In the genomic region with DNA sequence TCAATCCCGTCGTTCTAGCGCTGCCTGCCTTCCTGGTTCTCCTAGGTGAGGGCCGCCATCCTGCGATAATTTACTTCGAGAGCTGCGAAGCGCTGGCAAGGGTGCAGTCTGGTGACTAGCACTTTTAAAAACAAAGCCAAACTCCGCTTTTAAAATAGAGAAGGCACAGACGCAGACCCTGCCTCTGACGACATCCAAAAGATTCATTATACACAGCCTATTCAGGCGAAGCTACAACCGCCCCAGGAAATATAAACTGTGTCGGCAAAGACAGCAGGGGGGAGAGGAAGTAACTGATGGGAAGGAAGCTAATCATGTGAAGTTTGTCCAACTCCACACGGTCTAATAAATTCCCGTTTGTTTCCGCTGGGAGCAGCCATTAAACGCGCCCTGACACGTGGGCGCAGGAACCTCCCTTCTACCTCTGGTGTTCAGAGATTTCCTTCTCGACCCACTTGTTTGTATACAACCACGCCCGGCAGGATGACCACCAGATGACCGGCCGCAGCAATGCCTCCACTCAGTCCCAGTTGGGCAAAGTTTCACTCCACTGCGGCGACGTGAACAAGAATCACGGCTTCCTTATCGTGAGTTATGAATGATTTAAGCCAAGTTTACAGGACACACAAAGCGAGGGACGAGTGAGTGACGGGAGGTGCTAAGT, we compare ENCODE assay signal across 8 cellular contexts. TPM values are rescaled to one million over a fixed set of nuclear protein-coding genes. Genes with fewer than 3 reads are reported as not detected.
DNase-seq lines count a peak whose midpoint lies in the region; ATAC-seq, FAIRE-seq and TF ChIP-seq lines count a peak whose summit lies in the region.

No MANE protein-coding gene starts in this region.

- ATAC-seq in SK-N-SH treated with all-trans-retinoic acid at 6 μM for 48 hours: peak; percentile 69

- H3K9me3 ChIP-seq in CD8-positive, alpha-beta memory T cell (ENCODE audit: low read length): no peaks in the 10 kb centered on the region

- POLR2A ChIA-PET in CD8-positive, alpha-beta memory T cell (lab: Charles Lee): no interaction called here

- no peaks in the 10 kb centered on the region for H3K9me3 Mint-ChIP-seq in CD8-positive, alpha-beta memory T cell

- H3K4me1 Mint-ChIP-seq in CD8-positive, alpha-beta memory T cell: peaks cover 10 to 24% (median 13%) of the 10 kb centered on the region in 3 donors

- H3K4me1 ChIP-seq in CD8-positive, alpha-beta memory T cell (ENCODE audit: insufficient read depth, low read length): peaks cover 11% of the 10 kb centered on the region
- H3K4me1 ChIP-seq in mesendoderm (ENCODE audit: control insufficient read depth, low read depth, low read length): no peaks in the 10 kb centered on the region

- H3K79me2 ChIP-seq in mesendoderm (ENCODE audit: control insufficient read depth, insufficient read depth, low read length): no peaks in the 10 kb centered on the region

- H3K18ac ChIP-seq in mesendoderm (ENCODE audit: low read length): no peak overlapping the region

- no peaks in the 10 kb centered on the region for H3K36me3 Mint-ChIP-seq in CD8-positive, alpha-beta memory T cell

- H3K23ac ChIP-seq in mesendoderm (ENCODE audit: low read length): no peak overlapping the region

- H4K5ac ChIP-seq in mesendoderm (ENCODE audit: low read length): no peak overlapping the region

- no peak overlapping the region for H2AK5ac ChIP-seq in mesendoderm (ENCODE audit: low read length)

- H3K9ac ChIP-seq in mesendoderm (ENCODE audit: low read length): peak overlapping the region; percentile 72

- H3K27me3 Mint-ChIP-seq in CD8-positive, alpha-beta memory T cell: peaks cover 36 to 67% of the 10 kb centered on the region in 2 donors

- peak overlapping the region; percentile 49 to 80 (median 73) for H3K4me3 Mint-ChIP-seq in CD8-positive, alpha-beta memory T cell

- peaks cover 33% of the 10 kb centered on the region for H3K27me3 ChIP-seq in CD8-positive, alpha-beta memory T cell (ENCODE audit: insufficient read depth, low read length, poor library complexity, severe bottlenecking)
- H3K27me3 ChIP-seq in mesendoderm (ENCODE audit: insufficient read depth, low read length, poor library complexity): no peaks in the 10 kb centered on the region

- peak overlapping the region; percentile 52 for H3K4me3 ChIP-seq in CD8-positive, alpha-beta memory T cell (ENCODE audit: low read length)
- peak overlapping the region; percentile 74 for H3K4me3 ChIP-seq in mesendoderm (ENCODE audit: low read length)

- CTCF ChIA-PET in CD8-positive, alpha-beta memory T cell (lab: Charles Lee): no interaction called here

- no peak overlapping the region for H2BK120ac ChIP-seq in mesendoderm (ENCODE audit: low read depth, low read length)

- no peak for DNase-seq in CD8-positive, alpha-beta memory T cell
- DNase-seq in HS-5 (ENCODE audit: low read depth) (peak; percentile 64), epidermal melanocyte (ENCODE audit: insufficient read length, low spot score) (peak; percentile 64), mesendoderm (peak; percentile 48), urothelium cell line (ENCODE audit: low spot score) (peak; percentile 62), KG1 (lab: John Stamatoyannopoulos, UW) (no peak)
- DNase-seq in activated CD4-positive, alpha-beta T cell treated with anti-CD3 and anti-CD28 coated beads for 48 hours: no peak

- no peak overlapping the region for H4K8ac ChIP-seq in mesendoderm (ENCODE audit: low read depth, low read length)

- peak overlapping the region in 1 of 8 donors; percentile 61 for H3K27ac Mint-ChIP-seq in CD8-positive, alpha-beta memory T cell

- no peak overlapping the region for H3K27ac ChIP-seq in CD8-positive, alpha-beta memory T cell (ENCODE audit: low read depth, low read length)
- no peak overlapping the region for H3K27ac ChIP-seq in mesendoderm (ENCODE audit: low read depth, low read length)

- no CpG with 5 or more reads among the region's 34 CpGs for WGBS in mesendoderm (ENCODE audit: extremely low coverage, insufficient coverage, low lambda C conversion rate)

- peak overlapping the region; percentile 91 for H3K56ac ChIP-seq in mesendoderm (ENCODE audit: low read length)

- no peaks in the 10 kb centered on the region for H3K79me1 ChIP-seq in mesendoderm (ENCODE audit: low read length)

- H2BK5ac ChIP-seq in mesendoderm (ENCODE audit: low read length): no peak overlapping the region

- no peak overlapping the region for H3K4ac ChIP-seq in mesendoderm (ENCODE audit: low read depth, low read length)

- H3K4me2 ChIP-seq in mesendoderm (ENCODE audit: low read length): peak overlapping the region; percentile 96

- FAIRE-seq in urothelium cell line (lab: Jason Lieb, UNC): no peak

- no peaks in the 10 kb centered on the region for H3K36me3 ChIP-seq in CD8-positive, alpha-beta memory T cell (ENCODE audit: insufficient read depth, low read length)
- H3K36me3 ChIP-seq in mesendoderm (ENCODE audit: control insufficient read depth, insufficient read depth, low read length): no peaks in the 10 kb centered on the region

- H2BK15ac ChIP-seq in mesendoderm (replicated peaks; ENCODE audit: low read depth): peak overlapping the region; percentile 89

TF ChIP-seq in SK-N-SH treated with all-trans-retinoic acid at 6 μM for 48 hours, 23 proteins besides CTCF, POLR2A, EP300 and RAD21:
- TF ChIP-seq ZFP3 (CRISPR knock-in tag; IDR thresholded peaks at IDR 0.05): 0 out of 2 replicates have a peak, but pooled peaks have one; percentile 21
- TF ChIP-seq ZNF565 (CRISPR knock-in tag; conservative IDR thresholded peaks at IDR 0.05; ENCODE audit: low read depth): no peak
- no peak for TF ChIP-seq TCF4 (CRISPR knock-in tag; IDR thresholded peaks at IDR 0.05; ENCODE audit: borderline replicate concordance)

RNA-seq across cellular contexts. Expression of gene GNG12, which starts 1.3 kb away (rescaled TPM):
- under 1 TPM; 0.71 to 0.77 TPM for total RNA-seq in CD8-positive, alpha-beta memory T cell
- polyA plus RNA-seq in CD8-positive, alpha-beta memory T cell: not detected
- polyA plus RNA-seq in mesendoderm (2013, experiment 1 of 2): 19.6 TPM
- 20.4 TPM for polyA plus RNA-seq in mesendoderm (2013, experiment 2 of 2)

Comparison
In these comparisons a context has a peak if more than half of its experiments do, and no peak if none do; other contexts are left out.
1. DNase-seq: peak in HS-5 (single experiment), epidermal melanocyte (single experiment), mesendoderm (single experiment) and urothelium cell line (single experiment); none in CD8-positive, alpha-beta memory T cell (0 of 5), KG1 (single experiment) and activated CD4-positive, alpha-beta T cell treated with anti-CD3 and anti-CD28 coated beads for 48 hours (single experiment).